23 cellular contexts compared by ENCODE assay signal in the genomic region with DNA sequence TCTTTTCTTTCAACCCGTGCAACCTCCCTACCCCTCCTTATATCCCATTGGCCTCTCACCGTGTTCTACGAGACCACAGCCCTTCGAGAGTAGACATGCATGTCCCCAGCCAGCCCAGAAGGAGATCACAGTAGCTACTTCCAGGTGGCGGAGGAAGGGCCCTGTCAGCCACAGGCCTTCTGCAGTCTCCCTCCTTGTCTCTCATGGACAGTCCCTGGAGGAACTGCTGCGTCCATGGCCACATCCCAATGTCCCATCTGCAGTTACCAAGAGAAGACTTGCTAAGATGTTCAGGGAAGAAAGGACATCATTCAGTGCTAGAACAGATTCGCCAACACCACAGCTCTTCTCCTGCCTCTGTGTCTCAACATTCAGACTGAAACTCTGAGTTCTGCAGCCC.
DNase-seq lines count a peak whose midpoint lies in the region; ATAC-seq and TF ChIP-seq lines count a peak whose summit lies in the region.
"Had no signal": no experiment of that assay in that cellular context is flagged by ENCODE, and none has a peak within 500 bp of the region (broad histone marks: within the 10 kb centered on the region; RNA-seq: fewer than 3 reads in every experiment).

No MANE protein-coding gene starts in this region.

- H3K4me1 ChIP-seq in CD8-positive, alpha-beta T cell (ENCODE audit: insufficient read depth, low read length) = no peaks in the 10 kb centered on the region

- H3K27ac Mint-ChIP-seq in neural crest cell (ENCODE audit: unreplicated experiment) = peak overlapping the region; percentile 81
- H3K27ac Mint-ChIP-seq in CD8-positive, alpha-beta T cell = no peak overlapping the region

- no peaks in the 10 kb centered on the region for H3K9me3 Mint-ChIP-seq in neural crest cell
- H3K9me3 Mint-ChIP-seq in CD8-positive, alpha-beta T cell = no peaks in the 10 kb centered on the region

- H3K4me3 ChIP-seq in NB4 (ENCODE audit: low read depth, low read length) (no peak overlapping the region), lower leg skin (ENCODE audit: low read depth, poor library complexity, severe bottlenecking) (no peak overlapping the region)
- no peak overlapping the region for H3K4me3 ChIP-seq in CD8-positive, alpha-beta T cell (ENCODE audit: low read depth, low read length)
- H3K4me3 ChIP-seq: GM12878, GM23248, HAP-1, K562, MG63, SJSA1 had no signal

- H3K36me3 ChIP-seq in CD8-positive, alpha-beta T cell (ENCODE audit: insufficient read depth, low read length) = no peaks in the 10 kb centered on the region
- H3K36me3 ChIP-seq: HAP-1, MG63, SJSA1 had no signal

- no peak for ATAC-seq in CD8-positive, alpha-beta T cell
- ATAC-seq: GM12878, HepG2, K562 had no signal

- peak overlapping the region; percentile 25 for H3K4me3 Mint-ChIP-seq in neural crest cell
- H3K4me3 Mint-ChIP-seq in CD8-positive, alpha-beta T cell = no peak overlapping the region

- peak overlapping the region; percentile 85 for H3K27ac ChIP-seq in cingulate gyrus (ENCODE audit: low read depth, low read length)
- no peak overlapping the region for H3K27ac ChIP-seq in CD8-positive, alpha-beta T cell (ENCODE audit: low read depth, low read length)
- H3K27ac ChIP-seq: HL-60, SJSA1 had no signal

- H3K27me3 ChIP-seq in CD8-positive, alpha-beta T cell (ENCODE audit: insufficient read depth, low read length) = no peaks in the 10 kb centered on the region
- H3K27me3 ChIP-seq: MG63, SJSA1 had no signal

- 86 to 96% methylated on average over 7 of the region's 7 CpGs for WGBS in lower leg skin, 2 donors

- peaks cover 43% of the 10 kb centered on the region for H3K4me1 Mint-ChIP-seq in neural crest cell
- H3K4me1 Mint-ChIP-seq in CD8-positive, alpha-beta T cell (ENCODE audit: low read depth) = no peaks in the 10 kb centered on the region

- intact Hi-C loops in lower leg skin (cut with DNase I; ENCODE audit: low total_unique reads) = no loop called here
- intact Hi-C loops in CD8-positive, alpha-beta T cell (cut with DNase I, micrococcal nuclease) = no loop called here

- TF ChIP-seq CTCF in NB4 (IDR thresholded peaks at IDR 0.05; ENCODE audit: low read depth, low read length) (no peak), neural crest cell (conservative IDR thresholded peaks at IDR 0.05) (no peak), lower leg skin (IDR thresholded peaks at IDR 0.05) (no peak)
- no peak for TF ChIP-seq CTCF in CD8-positive, alpha-beta T cell (IDR thresholded peaks at IDR 0.05)

- TF ChIP-seq POLR2A in NB4 (IDR thresholded peaks at IDR 0.05; ENCODE audit: extremely low read depth, insufficient read length) (no peak), lower leg skin (IDR thresholded peaks at IDR 0.05) (no peak)

- H3K9me3 ChIP-seq in CD8-positive, alpha-beta T cell (ENCODE audit: low read length) = no peaks in the 10 kb centered on the region
- H3K9me3 ChIP-seq: HAP-1, MG63, SJSA1 had no signal

- POLR2A ChIA-PET in CD8-positive, alpha-beta T cell (lab: Charles Lee) = no interaction called here

- no peaks in the 10 kb centered on the region for H3K36me3 Mint-ChIP-seq in neural crest cell (ENCODE audit: low read depth)
- no peaks in the 10 kb centered on the region for H3K36me3 Mint-ChIP-seq in CD8-positive, alpha-beta T cell

- H3K27me3 Mint-ChIP-seq in neural crest cell (ENCODE audit: low read depth) = no peaks in the 10 kb centered on the region
- peaks cover 9% of the 10 kb centered on the region for H3K27me3 Mint-ChIP-seq in CD8-positive, alpha-beta T cell (ENCODE audit: low read depth)

- DNase-seq in NB4 (ENCODE audit: low read depth) (peak; percentile 26), neural crest cell (ENCODE audit: low read depth, low spot score) (no peak), superior temporal gyrus (ENCODE audit: extremely low spot score) (peak; percentile 48), lower leg skin (ENCODE audit: low spot score in 2 of 2) (no peak), GDM1 (lab: John Stamatoyannopoulos, UW) (no peak), DMS53 treated with DMSO at 0.1 percent for 48 hours (lab: John Stamatoyannopoulos, UW; ENCODE audit: unreplicated experiment) (no peak)
- DNase-seq in CD8-positive, alpha-beta T cell = no peak
- DNase-seq: DMS79 treated with DMSO at 0.1 percent for 48 hours; GM23248; MG63; NCI-H1092; NCI-H1436 treated with DMSO at 0.1 percent for 48 hours; NCI-H1930; NCI-H2227 treated with DMSO at 0.1 percent for 48 hours; NCI-H510A; NK-92 treated with Interleukin-12 subunit alpha and Interleukin-12 subunit beta, amount 100 ng/mL, for 24 hours had no signal

- CTCF ChIA-PET in CD8-positive, alpha-beta T cell (lab: Charles Lee) = interaction anchor here (1.4 kb wide), 1 partner anchor 12 kb away, joined by 3 read pairs; no protein-coding TSS in a partner anchor

Comparison
In these comparisons a context has a peak if more than half of its experiments do, and no peak if none do; other contexts are left out.
1. DNase-seq: peak in NB4 (single experiment) and superior temporal gyrus (single experiment); none in neural crest cell (single experiment), lower leg skin (0 of 2), GDM1 (single experiment), DMS53 treated with DMSO at 0.1 percent for 48 hours (single experiment) and CD8-positive, alpha-beta T cell (0 of 7).